21 cellular contexts compared by ENCODE assay signal in the genomic region with DNA sequence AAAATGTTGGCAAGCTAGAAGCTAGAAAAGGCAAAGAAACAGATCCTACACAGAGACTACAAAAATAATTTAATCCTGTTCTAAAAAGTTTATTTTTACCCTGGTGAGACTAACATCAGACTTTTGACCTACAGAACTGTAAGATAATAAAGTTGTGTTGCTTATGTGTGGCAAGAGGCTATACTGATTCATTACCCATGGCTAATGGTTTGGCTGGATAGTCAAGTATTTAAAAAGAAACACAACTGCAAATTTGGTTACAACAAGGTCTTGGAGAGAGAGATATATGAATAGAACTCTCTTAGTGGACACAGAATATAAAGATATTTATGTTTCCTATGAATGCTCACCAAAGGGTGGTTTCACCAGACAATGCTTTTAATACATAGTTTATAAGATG.
DNase-seq lines count a peak whose midpoint lies in the region; ATAC-seq and TF ChIP-seq lines count a peak whose summit lies in the region.
"Had no signal": no experiment of that assay in that cellular context is flagged by ENCODE, and none has a peak within 500 bp of the region (broad histone marks: within the 10 kb centered on the region; RNA-seq: fewer than 3 reads in every experiment).

No MANE protein-coding gene starts in this region.

- no peaks in the 10 kb centered on the region for H3K79me2 ChIP-seq in smooth muscle cell (ENCODE audit: low read depth)

- no peak for TF ChIP-seq CTCF in smooth muscle cell (IDR thresholded peaks at IDR 0.05; ENCODE audit: borderline replicate concordance, insufficient read depth, poor library complexity, severe bottlenecking)

- peak overlapping the region; percentile 94 for H3K27ac ChIP-seq in smooth muscle cell (ENCODE audit: low read depth)
- H3K27ac ChIP-seq: neutrophil, spleen, thyroid gland had no signal

- H2AFZ ChIP-seq in smooth muscle cell (ENCODE audit: low read depth), result peak overlapping the region; percentile 0

- H3K4me1 ChIP-seq in smooth muscle cell (ENCODE audit: low read depth), result peaks cover 13% of the 10 kb centered on the region
- H3K4me1 ChIP-seq: spleen, thyroid gland had no signal

- peak overlapping the region; percentile 67 for H3K4me2 ChIP-seq in smooth muscle cell

- peak overlapping the region; percentile 61 for H3K9ac ChIP-seq in smooth muscle cell (ENCODE audit: low read depth)

- no peaks in the 10 kb centered on the region for H4K20me1 ChIP-seq in smooth muscle cell (ENCODE audit: low read depth)

- H3F3A ChIP-seq in smooth muscle cell (ENCODE audit: low read depth), result peaks cover 21% of the 10 kb centered on the region

- H3K36me3 ChIP-seq in smooth muscle cell (ENCODE audit: low read depth) (no peaks in the 10 kb centered on the region), MG63 (0 out of 2 replicates have a peak, but pooled peaks cover 3% of the 10 kb centered on the region)
- H3K36me3 ChIP-seq: neutrophil, spleen, thyroid gland had no signal

- H3K9me3 ChIP-seq in smooth muscle cell (replicated peaks; ENCODE audit: low read depth) (no peaks in the 10 kb centered on the region), MG63 (peaks cover 7% of the 10 kb centered on the region)
- H3K9me3 ChIP-seq: neutrophil, thyroid gland had no signal

- DNase-seq in GM04504 (ENCODE audit: low read depth) (peak; percentile 38), amniotic epithelial cell (ENCODE audit: low read depth) (peak; percentile 32), fibroblast of the conjunctiva (ENCODE audit: low read depth) (peak; percentile 1), smooth muscle cell (lab: John Stamatoyannopoulos, UW; ENCODE audit: unreplicated experiment) (no peak), HUDEP-2 (lab: John Stamatoyannopoulos, UW; ENCODE audit: unreplicated experiment in 76 of 76) (no peak), MG63 (no peak)
- DNase-seq: activated CD4-positive, CD25-positive, alpha-beta regulatory T cell treated with anti-CD3 and anti-CD28 coated beads, Interleukin-2, amount 50 U/mL, for 72 hours; activated CD8-positive, alpha-beta T cell treated with anti-CD3 and anti-CD28 coated beads for 36 hours; activated naive CD4-positive, alpha-beta T cell; cerebellar nuclear complex; DMS53; kidney glomerular epithelial cell; NCI-H1417 treated with DMSO at 0.1 percent for 48 hours; NCI-H524; RPMI8226; spleen; stimulated activated CD4-positive, alpha-beta T cell treated with anti-CD3 and anti-CD28 coated beads, Interleukin-4, amount 100 ng/mL, for 1 hour; thyroid gland had no signal

- H3K27me3 ChIP-seq in smooth muscle cell (ENCODE audit: low read depth) (no peaks in the 10 kb centered on the region), MG63 (no peaks in the 10 kb centered on the region)
- H3K27me3 ChIP-seq: neutrophil, spleen, thyroid gland had no signal

- H3K4me3 ChIP-seq in smooth muscle cell (no peak overlapping the region), MG63 (no peak overlapping the region)
- H3K4me3 ChIP-seq: lung, spleen, thyroid gland had no signal

- no peak for ATAC-seq in HG03565 (IDR thresholded peaks at IDR 0.05; ENCODE audit: unreplicated experiment)
- ATAC-seq: activated CD8-positive, alpha-beta T cell treated with anti-CD3 and anti-CD28 coated beads for 36 hours had no signal

Comparison
In these comparisons a context has a peak if more than half of its experiments do, and no peak if none do; other contexts are left out.
1. DNase-seq: peak in GM04504 (single experiment), amniotic epithelial cell (single experiment) and fibroblast of the conjunctiva (single experiment); none in smooth muscle cell (single experiment), HUDEP-2 (0 of 76) and MG63 (single experiment).